ENCODE assay signal across 26 cellular contexts in genomic region chr5:16067415-16067814, GRCh38.
"Had no signal": no experiment of that assay in that cellular context is flagged by ENCODE, and none has a peak within 500 bp of the region (broad histone marks: within the 10 kb centered on the region; RNA-seq: fewer than 3 reads in every experiment).

No MANE protein-coding gene starts in this region.

- H3K9me3 ChIP-seq: colonic mucosa, esophagus squamous epithelium, gastrocnemius medialis, ovary, prostate gland, thyroid gland had no signal

- H3K4me3 ChIP-seq: colonic mucosa, esophagus squamous epithelium, gastrocnemius medialis, ovary, prostate gland, spleen, thyroid gland had no signal

- H3K27ac ChIP-seq: colonic mucosa, esophagus squamous epithelium, gastrocnemius medialis, ovary, prostate gland, spleen, thyroid gland had no signal

- H3K27me3 ChIP-seq: colonic mucosa, esophagus squamous epithelium, gastrocnemius medialis, ovary, spleen, thyroid gland had no signal

- H3K36me3 ChIP-seq: colonic mucosa, esophagus squamous epithelium, gastrocnemius medialis, ovary, prostate gland, spleen, thyroid gland had no signal

- ATAC-seq: activated T-cell treated with anti-CD3 and anti-CD28 coated beads, Interleukin-2, amount 50 U/mL, for 72 hours; gastrocnemius medialis; left ventricle myocardium superior; natural killer cell; stimulated activated naive CD8-positive, alpha-beta T cell treated with anti-CD3 and anti-CD28 coated beads, Interleukin-15, Interleukin-2, amounts not matched to agents 100 U/mL and 50 U/mL, for 24 hours had no signal

- H3K4me1 ChIP-seq: colonic mucosa, esophagus squamous epithelium, gastrocnemius medialis, prostate gland, spleen, thyroid gland had no signal

- DNase-seq: activated CD4-positive, alpha-beta memory T cell treated with anti-CD3 and anti-CD28 coated beads for 36 hours; activated CD4-positive, alpha-beta T cell treated with anti-CD3 and anti-CD28 coated beads for 48 hours; activated CD4-positive, CD25-positive, alpha-beta regulatory T cell; activated effector memory CD4-positive, alpha-beta T cell treated with Interleukin-2 at 50 U/mL for 16 hours; activated naive CD4-positive, alpha-beta T cell treated with anti-CD3 and anti-CD28 coated beads for 36 hours; activated naive CD8-positive, alpha-beta T cell treated with anti-CD3 and anti-CD28 coated beads, Interleukin-2, amount 10 ng/mL, durations not matched to agents 7 days and 5 days; activated T-cell treated with anti-CD3 and anti-CD28 coated beads, Interleukin-2, amount 50 U/mL, for 72 hours; amniotic stem cell; colonic mucosa; esophagus squamous epithelium; gastrocnemius medialis; hippocampal formation; left ventricle myocardium superior; mammary epithelial cell; midbrain; natural killer cell; ovary; spleen; stimulated activated CD4-positive, alpha-beta T cell treated with anti-CD3 and anti-CD28 coated beads, Interleukin-4, amount 100 ng/mL, for 24 hours; stimulated activated naive CD8-positive, alpha-beta T cell treated with anti-CD3 and anti-CD28 coated beads, Interleukin-15, Interleukin-2, amounts not matched to agents 100 U/mL and 50 U/mL, for 24 hours; substantia nigra; T-helper 9 cell; thyroid gland had no signal

- FAIRE-seq: bronchial epithelial cell, islet of Langerhans had no signal
